ENCODE assay signal across 8 cellular contexts in the genomic region with DNA sequence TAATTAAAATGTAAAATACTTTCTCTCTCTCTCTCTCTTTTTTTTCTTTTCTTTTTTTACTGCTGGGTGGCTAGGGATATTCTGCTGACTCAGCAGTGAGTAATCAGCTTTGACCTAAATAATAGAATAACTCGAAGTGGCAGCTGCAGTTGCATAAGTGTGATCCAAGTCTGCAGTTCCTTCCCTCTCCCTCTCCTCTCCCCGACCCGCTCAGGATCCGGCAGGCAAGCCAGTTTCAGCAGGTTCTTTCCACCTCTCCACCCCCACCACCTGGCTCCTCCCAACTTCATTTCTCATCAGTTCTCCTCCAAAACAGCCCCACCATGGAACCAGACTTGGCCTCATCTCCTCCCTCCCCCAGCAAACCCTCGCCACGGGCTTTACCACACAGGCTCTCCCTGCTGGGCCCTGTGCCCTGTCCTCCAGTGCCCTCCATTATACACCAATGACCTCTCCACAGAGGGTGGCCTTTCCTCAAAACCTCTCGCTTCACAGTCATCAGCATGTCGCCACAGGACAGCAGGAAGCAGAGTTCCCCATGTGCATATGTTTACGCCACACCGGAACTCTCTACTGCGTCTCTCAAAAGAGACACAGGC. TPM values are rescaled to one million over a fixed set of nuclear protein-coding genes. Genes with fewer than 3 reads are reported as not detected.
DNase-seq lines count a peak whose midpoint lies in the region; ATAC-seq lines count a peak whose summit lies in the region.

No MANE protein-coding gene starts in this region.

- H3K4me1 Mint-ChIP-seq in effector memory CD8-positive, alpha-beta T cell (ENCODE audit: low read depth in 2 of 2) = peaks cover 0 to 5% of the 10 kb centered on the region in 2 donors

- no peaks in the 10 kb centered on the region for H3K9me3 ChIP-seq in mesodermal cell (ENCODE audit: control insufficient read depth, low read length)

- peak; percentile 56 to 59 for DNase-seq in AML-193 (lab: John Stamatoyannopoulos, UW)
- peak; percentile 65 for DNase-seq in NCI-H82 (lab: John Stamatoyannopoulos, UW)
- DNase-seq in effector memory CD8-positive, alpha-beta T cell = no peak
- no peak for DNase-seq in NCI-H1417 (lab: John Stamatoyannopoulos, UW)
- DNase-seq in stimulated activated naive CD4-positive, alpha-beta T cell (lab: John Stamatoyannopoulos, UW) = no peak
- no peak for DNase-seq in NCI-H774 (lab: John Stamatoyannopoulos, UW)
- no peak for DNase-seq in SW 1271 (lab: John Stamatoyannopoulos, UW)

- H3K4me3 ChIP-seq in mesodermal cell (ENCODE audit: extremely low read depth, insufficient read depth, low read length, poor library complexity, severe bottlenecking) = no peak overlapping the region

- WGBS in mesodermal cell (ENCODE audit: insufficient coverage in 2 of 2), 2 experiments = 25 to 36% methylated on average over 7 to 9 of the region's 11 CpGs

- H3K4me3 Mint-ChIP-seq in effector memory CD8-positive, alpha-beta T cell = peak overlapping the region in 1 of 2 donors; percentile 41

- peak overlapping the region; percentile 45 for H3K27ac ChIP-seq in mesodermal cell (ENCODE audit: low read depth, low read length, severe bottlenecking)

- no peak overlapping the region for H3K27ac Mint-ChIP-seq in effector memory CD8-positive, alpha-beta T cell

- H3K4me1 ChIP-seq in mesodermal cell (ENCODE audit: control insufficient read depth, insufficient read depth, low read length, poor library complexity, severe bottlenecking) = peaks cover 27% of the 10 kb centered on the region

- ATAC-seq in effector memory CD8-positive, alpha-beta T cell (replicated peaks) = peak; percentile 65

- peaks cover 3% of the 10 kb centered on the region for H3K36me3 Mint-ChIP-seq in effector memory CD8-positive, alpha-beta T cell (ENCODE audit: insufficient read depth)

- H3K9me3 Mint-ChIP-seq in effector memory CD8-positive, alpha-beta T cell = no peaks in the 10 kb centered on the region

- H3K36me3 ChIP-seq in mesodermal cell (ENCODE audit: control insufficient read depth, insufficient read depth, low read length) = no peaks in the 10 kb centered on the region

- peaks cover 52 to 57% of the 10 kb centered on the region in 2 donors for H3K27me3 Mint-ChIP-seq in effector memory CD8-positive, alpha-beta T cell

RNA-seq across cellular contexts. Expression of a gene that starts 22.4 kb away (rescaled TPM):
- polyA plus RNA-seq in mesodermal cell (2013, experiment 1 of 2) = 36.1 TPM
- polyA plus RNA-seq in mesodermal cell (2013, experiment 2 of 2) = 31.8 TPM

RNA-seq across cellular contexts. Expression of a gene that starts 42.0 kb away (rescaled TPM):
- polyA plus RNA-seq in mesodermal cell (2013, experiment 1 of 2) = not detected
- polyA plus RNA-seq in mesodermal cell (2013, experiment 2 of 2) = not detected

RNA-seq across cellular contexts. Expression of a gene that starts 56.2 kb away (rescaled TPM):
- polyA plus RNA-seq in mesodermal cell (2013, experiment 1 of 2) = not detected
- not detected for polyA plus RNA-seq in mesodermal cell (2013, experiment 2 of 2)

Comparison
In these comparisons a context has a peak if more than half of its experiments do, and no peak if none do; other contexts are left out.
1. DNase-seq: peak in AML-193 (2 of 2) and NCI-H82 (single experiment); none in effector memory CD8-positive, alpha-beta T cell (0 of 3), NCI-H1417 (0 of 3), stimulated activated naive CD4-positive, alpha-beta T cell (0 of 6), NCI-H774 (single experiment) and SW 1271 (0 of 2).